Comparison of ENCODE assay signal across 18 cellular contexts in genomic region chr5:33297760-33298216, GRCh38.
DNase-seq lines count a peak whose midpoint lies in the region; ATAC-seq, FAIRE-seq and TF ChIP-seq lines count a peak whose summit lies in the region.
"Had no signal": no experiment of that assay in that cellular context is flagged by ENCODE, and none has a peak within 500 bp of the region (broad histone marks: within the 10 kb centered on the region; RNA-seq: fewer than 3 reads in every experiment).

No MANE protein-coding gene starts in this region.

- CTCF ChIA-PET in PC-3 (lab: Charles Lee): interaction anchor here (0.6 kb wide), 3 partner anchors 26 to 585 kb away, joined by 3 to 5 read pairs (median 4); no protein-coding TSS in a partner anchor

- H3K4me2 ChIP-seq in PC-3 (ENCODE audit: low read length): no peak overlapping the region

- FAIRE-seq in pancreas (lab: Jason Lieb, UNC): no peak
- FAIRE-seq: frontal cortex, TTC549 had no signal

- no peaks in the 10 kb centered on the region for H3F3A ChIP-seq in PC-3 (ENCODE audit: low read length, unreplicated experiment)

- H3K9me2 ChIP-seq in PC-3 (replicated peaks; ENCODE audit: low read length): no peaks in the 10 kb centered on the region

- intact Hi-C loops in PC-3 (cut with micrococcal nuclease): loop anchor here (2.0 kb wide), 1 partner anchor 381 kb away; no protein-coding TSS in a partner anchor
- intact Hi-C loops in pancreas (cut with DNase I): no loop called here

- no TSS peak for BruUV-seq in PC-3 (replicated peaks; lab: Mats Ljungman, UMichigan)

- H3K27ac ChIP-seq in 22Rv1 (no peak overlapping the region), PC-3 (ENCODE audit: low read length) (no peak overlapping the region), pancreas (no peak overlapping the region)
- H3K27ac ChIP-seq: parathyroid adenoma, SJSA1, thyroid gland had no signal

- H3K4me1 ChIP-seq in PC-3 (ENCODE audit: insufficient read depth, low read length): peaks cover 21% of the 10 kb centered on the region
- H3K4me1 ChIP-seq in pancreas: no peaks in the 10 kb centered on the region
- H3K4me1 ChIP-seq: parathyroid adenoma had no signal

- 85 to 89% methylated on average over 23 of the region's 23 CpGs for WGBS in pancreas, 2 donors

- no peaks in the 10 kb centered on the region for H3K36me3 ChIP-seq in PC-3 (ENCODE audit: low read depth, low read length)
- no peaks in the 10 kb centered on the region for H3K36me3 ChIP-seq in pancreas
- H3K36me3 ChIP-seq: SJSA1, thyroid gland had no signal

- TF ChIP-seq CTCF in 22Rv1 (IDR thresholded peaks at IDR 0.05): peak; percentile 82
- peak; percentile 16 for TF ChIP-seq CTCF in GM12873 (IDR thresholded peaks at IDR 0.05; ENCODE audit: insufficient read depth, low read depth, low read length, missing control alignments)
- TF ChIP-seq CTCF in PC-3 (conservative IDR thresholded peaks at IDR 0.05; ENCODE audit: low read depth, low read length): peak; percentile 61
- TF ChIP-seq CTCF in pancreas (IDR thresholded peaks at IDR 0.05): no peak

- no peaks in the 10 kb centered on the region for H4K20me1 ChIP-seq in PC-3 (ENCODE audit: low read length)

- no peak overlapping the region for H2AFZ ChIP-seq in PC-3 (ENCODE audit: low read length)
- H2AFZ ChIP-seq: parathyroid adenoma had no signal

- H3K4me3 ChIP-seq in PC-3 (ENCODE audit: low read length): no peak overlapping the region
- no peak overlapping the region for H3K4me3 ChIP-seq in pancreas
- H3K4me3 ChIP-seq: SJSA1, thyroid gland had no signal

- no peaks in the 10 kb centered on the region for H3K79me2 ChIP-seq in PC-3 (ENCODE audit: low read length)
- H3K79me2 ChIP-seq: parathyroid adenoma had no signal

- H3K9me3 ChIP-seq in PC-3 (ENCODE audit: low read length) (no peaks in the 10 kb centered on the region), pancreas (no peaks in the 10 kb centered on the region)
- H3K9me3 ChIP-seq: SJSA1, thyroid gland had no signal

- H3K27me3 ChIP-seq in PC-3 (ENCODE audit: low read length): no peaks in the 10 kb centered on the region
- peaks cover 0 to 3% (median 0%) of the 10 kb centered on the region in 4 donors for H3K27me3 ChIP-seq in pancreas
- H3K27me3 ChIP-seq: SJSA1, thyroid gland had no signal

- POLR2A ChIA-PET in PC-3 (lab: Charles Lee; ENCODE audit: unreplicated experiment): interaction anchor here (0.7 kb wide), 1 partner anchor 16 kb away, joined by 3 read pairs; no protein-coding TSS in a partner anchor

- H3K9ac ChIP-seq in PC-3 (ENCODE audit: low read length): no peak overlapping the region
- H3K9ac ChIP-seq: parathyroid adenoma had no signal

- ATAC-seq in PC-3: no peak
- ATAC-seq in left lobe of liver: no peak
- ATAC-seq in pancreas: no peak

- no peak for DNase-seq in PC-3
- DNase-seq in islet precursor cell: peak; percentile 58
- DNase-seq in left lobe of liver (ENCODE audit: low spot score): no peak
- DNase-seq in dermis blood vessel endothelial cell: no peak
- no peak for DNase-seq in stimulated activated CD4-positive, alpha-beta T cell treated with anti-CD3 and anti-CD28 coated beads, Interleukin-4, amount 100 ng/mL, for 24 hours
- DNase-seq in pancreas: no peak
- DNase-seq: activated CD8-positive, alpha-beta memory T cell treated with anti-CD3 and anti-CD28 coated beads for 24 hours; DMS79; effector CD8-positive, alpha-beta T cell; immature natural killer cell; NCI-H187; thyroid gland had no signal

Comparison
In these comparisons a context has a peak if more than half of its experiments do, and no peak if none do; other contexts are left out.
1. CTCF ChIP-seq: peak in 22Rv1 (single experiment), GM12873 (single experiment) and PC-3 (single experiment); none in pancreas (0 of 4).